Comparison of ENCODE assay signal across 9 cellular contexts in the genomic region with DNA sequence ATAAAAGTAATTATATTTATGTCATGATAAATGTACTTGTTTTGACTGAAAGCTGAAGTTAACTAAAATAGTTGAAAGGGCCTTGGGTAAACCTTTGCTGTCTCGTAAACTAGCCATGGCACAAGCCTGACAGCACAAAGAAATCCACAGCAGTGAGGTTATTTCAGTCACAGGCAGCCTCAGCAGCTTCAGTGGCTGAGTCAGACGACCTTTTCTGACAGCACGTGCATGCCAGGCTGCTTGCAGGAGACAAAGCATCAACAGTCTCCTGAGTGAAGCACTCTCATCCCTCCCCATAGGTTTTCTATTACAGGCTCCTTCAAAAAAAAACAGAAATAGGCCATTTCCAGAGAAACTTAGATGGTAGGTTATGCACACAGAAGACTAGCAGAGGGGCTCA. TPM values are rescaled to one million over a fixed set of nuclear protein-coding genes. Genes with fewer than 3 reads are reported as not detected.
DNase-seq lines count a peak whose midpoint lies in the region; ATAC-seq and TF ChIP-seq lines count a peak whose summit lies in the region.
"Had no signal": no experiment of that assay in that cellular context is flagged by ENCODE, and none has a peak within 500 bp of the region (broad histone marks: within the 10 kb centered on the region; RNA-seq: fewer than 3 reads in every experiment).

No MANE protein-coding gene starts in this region.

- no peaks in the 10 kb centered on the region for H3K79me1 ChIP-seq in H9 (ENCODE audit: insufficient read depth, low read depth, low read length, poor library complexity, severe bottlenecking)

- H4K91ac ChIP-seq in H9 (ENCODE audit: insufficient read length, low read depth, low read length), result no peak overlapping the region

- no peak overlapping the region for H3K4me3 ChIP-seq in RWPE2 (ENCODE audit: severe bottlenecking)
- H3K4me3 ChIP-seq in fibroblast of the aortic adventitia (ENCODE audit: low read depth, low read length), result no peak overlapping the region
- no peak overlapping the region for H3K4me3 ChIP-seq in prostate gland

- WGBS in H9 (ENCODE audit: extremely low coverage, insufficient read length, low lambda C conversion rate), result no CpG with 5 or more reads among the region's 3 CpGs
- WGBS in prostate gland, result 18% methylated on average over 3 of the region's 3 CpGs

- H3K27ac ChIP-seq in H9 (ENCODE audit: insufficient read length, low read depth, low read length) (no peak overlapping the region), RWPE2 (ENCODE audit: poor library complexity, severe bottlenecking) (no peak overlapping the region), prostate gland (peak overlapping the region in 1 of 2 donors; percentile 26)
- H3K27ac ChIP-seq: KMS-11 had no signal

- H3K9me3 ChIP-seq in H9 (ENCODE audit: control insufficient read depth, low read depth, low read length) (no peaks in the 10 kb centered on the region), RWPE2 (ENCODE audit: severe bottlenecking) (no peaks in the 10 kb centered on the region), prostate gland (no peaks in the 10 kb centered on the region)

- H3K27me3 ChIP-seq in H9 (ENCODE audit: insufficient read depth, low read length) (no peaks in the 10 kb centered on the region), RWPE2 (ENCODE audit: insufficient read depth, poor library complexity, severe bottlenecking) (no peaks in the 10 kb centered on the region), prostate gland (replicated peaks; ENCODE audit: insufficient read depth) (no peaks in the 10 kb centered on the region)

- H3T11ph ChIP-seq in H9 (ENCODE audit: low read length), result no peak overlapping the region

- H3K4me1 ChIP-seq in H9 (ENCODE audit: insufficient read depth, low read length), result no peaks in the 10 kb centered on the region
- peaks cover 3% of the 10 kb centered on the region for H3K4me1 ChIP-seq in RWPE2 (ENCODE audit: insufficient read depth, poor library complexity, severe bottlenecking)
- peaks cover 7% of the 10 kb centered on the region for H3K4me1 ChIP-seq in prostate gland (replicated peaks)

- no peak for TF ChIP-seq POLR2A in prostate gland (IDR thresholded peaks at IDR 0.05)

- H2AFZ ChIP-seq in H9 (ENCODE audit: low read length), result no peak overlapping the region

- H3K14ac ChIP-seq in H9 (ENCODE audit: insufficient read depth, low read length), result no peak overlapping the region

- no peak overlapping the region for H3K4me3 Mint-ChIP-seq in H9

- no peaks in the 10 kb centered on the region for H3K23me2 ChIP-seq in H9 (ENCODE audit: insufficient read length, low read depth, low read length, poor library complexity, severe bottlenecking)

- no peak overlapping the region for H3K56ac ChIP-seq in H9 (ENCODE audit: insufficient read length, low read depth, low read length)

- H4K5ac ChIP-seq in H9 (ENCODE audit: insufficient read length, low read depth, low read length), result no peak overlapping the region

- H2BK120ac ChIP-seq in H9 (ENCODE audit: low read depth, low read length, poor library complexity, severe bottlenecking), result no peak overlapping the region

- H2BK15ac ChIP-seq in H9 (ENCODE audit: low read depth, low read length), result no peak overlapping the region

- H3K23ac ChIP-seq in H9 (ENCODE audit: insufficient read length, low read depth, low read length), result no peak overlapping the region

- H3K36me3 Mint-ChIP-seq in H9 (ENCODE audit: insufficient read depth in 1 of 3, low read depth in 3 of 3), result peaks cover 3 to 19% (median 19%) of the 10 kb centered on the region in 3 experiments; a peak in 6 of 7 replicates

- no peak overlapping the region for H2BK20ac ChIP-seq in H9 (ENCODE audit: low read depth, low read length, poor library complexity, severe bottlenecking)

- H3K36me3 ChIP-seq in RWPE2 (ENCODE audit: low read depth) (peaks cover 58% of the 10 kb centered on the region), prostate gland (no peaks in the 10 kb centered on the region)

- H3K4ac ChIP-seq in H9 (ENCODE audit: low read depth, low read length), result no peak overlapping the region

- H2BK5ac ChIP-seq in H9 (ENCODE audit: insufficient read length, low read length), result no peak overlapping the region

- H2AK5ac ChIP-seq in H9 (ENCODE audit: insufficient read length, low read length), result no peak overlapping the region

- H3K4me1 Mint-ChIP-seq in H9, result no peaks in the 10 kb centered on the region

- no peak overlapping the region for H3K27ac Mint-ChIP-seq in H9

- H3K9me3 Mint-ChIP-seq in H9, result no peaks in the 10 kb centered on the region; a peak in 1 of 5 replicates

- no peak overlapping the region for H4K8ac ChIP-seq in H9 (replicated peaks; ENCODE audit: insufficient read length, low read depth, low read length)

- intact Hi-C loops in prostate gland (cut with DNase I), result no loop called here

- no peaks in the 10 kb centered on the region for H4K20me1 ChIP-seq in H9 (ENCODE audit: control insufficient read depth, insufficient read depth, insufficient read length)

- no peaks in the 10 kb centered on the region for H3K79me2 ChIP-seq in H9 (ENCODE audit: insufficient read depth, low read length)

- DNase-seq in H9 (peak; percentile 34), RWPE2 (ENCODE audit: low spot score) (no peak), fibroblast of the aortic adventitia (ENCODE audit: low read depth) (peak; percentile 76), prostate gland (ENCODE audit: low spot score) (peak; percentile 58), NCI-H524 treated with DMSO at 0.1 percent for 48 hours (lab: John Stamatoyannopoulos, UW) (no peak), activated gamma-delta T cell treated with Interleukin-2 at 50 U/mL for 16 hours (no peak)

- ATAC-seq in RWPE2 (ENCODE audit: low read depth), result peak; percentile 94
- ATAC-seq in HG03135 (IDR thresholded peaks at IDR 0.05; ENCODE audit: unreplicated experiment), result no peak
- no peak for ATAC-seq in HG03565 (IDR thresholded peaks at IDR 0.05; ENCODE audit: unreplicated experiment)

- no peak for TF ChIP-seq CTCF in H9 (conservative IDR thresholded peaks at IDR 0.05)
- TF ChIP-seq CTCF in RWPE2 (IDR thresholded peaks at IDR 0.05; ENCODE audit: poor library complexity, severe bottlenecking), result no peak
- no peak for TF ChIP-seq CTCF in fibroblast of the aortic adventitia (IDR thresholded peaks at IDR 0.05; ENCODE audit: insufficient read depth, low read length)
- no peak for TF ChIP-seq CTCF in prostate gland (IDR thresholded peaks at IDR 0.05)

- no peak overlapping the region for H2BK12ac ChIP-seq in H9 (ENCODE audit: insufficient read length, low read depth, low read length)

- no peak overlapping the region for H3K9ac ChIP-seq in H9 (ENCODE audit: extremely low read depth, insufficient read length, low read length)
- H3K9ac ChIP-seq: KMS-11 had no signal

- no peak overlapping the region for H3K18ac ChIP-seq in H9 (ENCODE audit: insufficient read length, low read depth, low read length)

- no peaks in the 10 kb centered on the region for H3K27me3 Mint-ChIP-seq in H9 (ENCODE audit: low read depth)

- no peak overlapping the region for H3K4me2 ChIP-seq in H9 (ENCODE audit: insufficient read depth, insufficient read length, low read length)
- H3K4me2 ChIP-seq: KMS-11 had no signal

RNA-seq across cellular contexts. Expression of a gene that starts 34.6 kb away (rescaled TPM):
- 25.6 and 26.3 TPM in 2 replicates for total RNA-seq in H9 (2021)
- 35.7 and 36.4 TPM in 2 replicates for total RNA-seq in fibroblast of the aortic adventitia (ENCODE audit: low replicate concordance)
- total RNA-seq in prostate gland, result 10 to 100 TPM; 15.2 to 25.3 TPM

Comparison
In these comparisons a context has a peak if more than half of its experiments do, and no peak if none do; other contexts are left out.
1. DNase-seq: peak in H9 (single experiment), fibroblast of the aortic adventitia (single experiment) and prostate gland (single experiment); none in RWPE2 (single experiment), NCI-H524 treated with DMSO at 0.1 percent for 48 hours (single experiment) and activated gamma-delta T cell treated with Interleukin-2 at 50 U/mL for 16 hours (single experiment).